Comparison of ENCODE assay signal across 22 cellular contexts in genomic region chr7:2714636-2715035, GRCh38. TPM values are rescaled to one million over a fixed set of nuclear protein-coding genes. Genes with fewer than 3 reads are reported as not detected.
DNase-seq lines count a peak whose midpoint lies in the region; ATAC-seq, FAIRE-seq and TF ChIP-seq lines count a peak whose summit lies in the region.
"Had no signal": no experiment of that assay in that cellular context is flagged by ENCODE, and none has a peak within 500 bp of the region (broad histone marks: within the 10 kb centered on the region; RNA-seq: fewer than 3 reads in every experiment).

No MANE protein-coding gene starts in this region.

- H3K36me3 Mint-ChIP-seq in IgD-negative memory B cell, result no peaks in the 10 kb centered on the region
- H3K36me3 Mint-ChIP-seq in stimulated activated naive B cell treated with anti-CD40 and anti-IgM and Interleukin-4, amounts not matched to agents 10 μg/mL and 1 μg/mL and 100 μg/mL, for 72 hours, result peaks cover 26 to 53% of the 10 kb centered on the region in 2 donors

- H3K27ac ChIP-seq in cardiac muscle cell (peak overlapping the region; percentile 95), heart right ventricle (no peak overlapping the region)
- H3K27ac ChIP-seq: SJCRH30, skin epidermis, tibial artery had no signal

- peaks cover 80% of the 10 kb centered on the region for H3K4me1 ChIP-seq in cardiac muscle cell (ENCODE audit: low read depth)
- H3K4me1 ChIP-seq in heart right ventricle, result peaks cover 7 to 64% (median 49%) of the 10 kb centered on the region in 9 donors
- H3K4me1 ChIP-seq: Caco-2 had no signal

- peak overlapping the region in 2 of 3 donors; percentile 91 to 96 for H3K27ac Mint-ChIP-seq in IgD-negative memory B cell
- peak overlapping the region; percentile 68 for H3K27ac Mint-ChIP-seq in stimulated activated naive B cell treated with anti-CD40 and anti-IgM and Interleukin-4, amounts not matched to agents 10 μg/mL and 1 μg/mL and 100 μg/mL, for 72 hours

- peak; percentile 28 for FAIRE-seq in bronchial epithelial cell (lab: Jason Lieb, UNC)

- H3K27me3 ChIP-seq in cardiac muscle cell, result no peaks in the 10 kb centered on the region
- no peaks in the 10 kb centered on the region for H3K27me3 ChIP-seq in heart right ventricle
- no peaks in the 10 kb centered on the region for H3K27me3 ChIP-seq in bronchial epithelial cell (ENCODE audit: control insufficient read depth, insufficient read depth, low read length)
- H3K27me3 ChIP-seq: SJCRH30, tibial artery had no signal

- no peaks in the 10 kb centered on the region for H3K9me3 Mint-ChIP-seq in IgD-negative memory B cell
- H3K9me3 Mint-ChIP-seq in stimulated activated naive B cell treated with anti-CD40 and anti-IgM and Interleukin-4, amounts not matched to agents 10 μg/mL and 1 μg/mL and 100 μg/mL, for 72 hours, result peaks cover 0 to 2% of the 10 kb centered on the region in 2 donors

- intact Hi-C loops in heart right ventricle (cut with DNase I), result loop anchor here in 1 of 10 donors (5.0 kb wide), 1 partner anchor 1048 kb away; no protein-coding TSS in a partner anchor

- no peak overlapping the region for H3K4me3 ChIP-seq in cardiac muscle cell
- no peak overlapping the region for H3K4me3 ChIP-seq in heart right ventricle
- H3K4me3 ChIP-seq in bronchial epithelial cell (ENCODE audit: low read depth, low read length), result no peak overlapping the region
- H3K4me3 ChIP-seq: SJCRH30, skin epidermis, tibial artery had no signal

- no peaks in the 10 kb centered on the region for H3K9me3 ChIP-seq in cardiac muscle cell (ENCODE audit: low read depth)
- peaks cover 0 to 6% (median 0%) of the 10 kb centered on the region in 11 donors for H3K9me3 ChIP-seq in heart right ventricle
- H3K9me3 ChIP-seq: Caco-2, SJCRH30, tibial artery had no signal

- peaks cover 34 to 65% (median 49%) of the 10 kb centered on the region in 3 donors for H3K4me1 Mint-ChIP-seq in IgD-negative memory B cell
- peaks cover 65 to 81% of the 10 kb centered on the region in 2 donors for H3K4me1 Mint-ChIP-seq in stimulated activated naive B cell treated with anti-CD40 and anti-IgM and Interleukin-4, amounts not matched to agents 10 μg/mL and 1 μg/mL and 100 μg/mL, for 72 hours

- DNase-seq in cardiac muscle cell (ENCODE audit: low read depth in 1 of 2, low spot score in 1 of 2) (no peak), heart right ventricle (no peak), bronchial epithelial cell (ENCODE audit: low read depth) (no peak), globus pallidus (ENCODE audit: low spot score) (no peak), HCEC 1CT (no peak)
- no peak for DNase-seq in stimulated activated naive B cell treated with anti-CD40 and anti-IgM and Interleukin-4, amounts not matched to agents 10 μg/mL and 1 μg/mL and 100 μg/mL, for 72 hours
- DNase-seq: activated CD4-positive, CD25-positive, alpha-beta regulatory T cell; activated effector memory CD4-positive, alpha-beta T cell treated with anti-CD3 and anti-CD28 coated beads, Interleukin-2, amount 50 U/mL, for 16 hours; Caco-2; cerebellar nuclear complex; midbrain; NCI-H1436; NCI-H2171 treated with DMSO at 0.1 percent for 48 hours; NCI-H524 treated with DMSO at 0.1 percent for 48 hours; SJCRH30; stimulated activated CD4-positive, alpha-beta T cell treated with anti-CD3 and anti-CD28 coated beads, Interleukin-2, amount 100 ng/mL, for 24 hours; tibial artery had no signal

- no peaks in the 10 kb centered on the region for H3K27me3 Mint-ChIP-seq in IgD-negative memory B cell
- H3K27me3 Mint-ChIP-seq in stimulated activated naive B cell treated with anti-CD40 and anti-IgM and Interleukin-4, amounts not matched to agents 10 μg/mL and 1 μg/mL and 100 μg/mL, for 72 hours, result no peaks in the 10 kb centered on the region

- ATAC-seq in heart right ventricle, result no peak
- ATAC-seq in stimulated activated naive B cell treated with anti-CD40 and anti-IgM and Interleukin-4, amounts not matched to agents 10 μg/mL and 1 μg/mL and 100 μg/mL, for 72 hours (replicated peaks), result no peak
- ATAC-seq: left lobe of liver, Panc1 had no signal

- WGBS in heart right ventricle, 2 donors, result 86 to 87% methylated on average over 9 of the region's 9 CpGs

- H3K36me3 ChIP-seq in cardiac muscle cell, result no peaks in the 10 kb centered on the region
- peaks cover 0 to 21% (median 0%) of the 10 kb centered on the region in 9 donors for H3K36me3 ChIP-seq in heart right ventricle
- H3K36me3 ChIP-seq in bronchial epithelial cell (ENCODE audit: control insufficient read depth, insufficient read depth, low read length), result no peaks in the 10 kb centered on the region
- H3K36me3 ChIP-seq: SJCRH30 had no signal

- TF ChIP-seq CTCF in cardiac muscle cell (IDR thresholded peaks at IDR 0.05; ENCODE audit: low read depth, low read length) (no peak), heart right ventricle (IDR thresholded peaks at IDR 0.05) (no peak), bronchial epithelial cell (IDR thresholded peaks at IDR 0.05; ENCODE audit: insufficient read depth, low read length, severe bottlenecking) (no peak)

- peak overlapping the region in 3 of 4 donors; percentile 41 to 77 (median 55) for H3K4me3 Mint-ChIP-seq in IgD-negative memory B cell
- H3K4me3 Mint-ChIP-seq in stimulated activated naive B cell treated with anti-CD40 and anti-IgM and Interleukin-4, amounts not matched to agents 10 μg/mL and 1 μg/mL and 100 μg/mL, for 72 hours, result no peak overlapping the region

RNA-seq across cellular contexts. Expression of gene AMZ1, which starts 26.6 kb away (rescaled TPM):
- total RNA-seq in cardiac muscle cell (0.80 and 1.1 TPM in 2 replicates), heart right ventricle (under 1 TPM in 6 of 10 donors, not detected in 4; 0.04 to 0.11 (median 0.07) TPM), bronchial epithelial cell (not detected in 2 replicates)
- polyA plus RNA-seq in cardiac muscle cell (1.6 and 1.7 TPM in 2 replicates), heart right ventricle (under 1 TPM; 0.04 to 0.07 TPM), IgD-negative memory B cell (1.9 TPM)
- total RNA-seq: pulmonary artery endothelial cell had no signal

Comparison
In these comparisons a context has a peak if more than half of its experiments do, and no peak if none do; other contexts are left out.
1. H3K4me3 Mint-ChIP-seq: peak in IgD-negative memory B cell (3 of 4); none in stimulated activated naive B cell treated with anti-CD40 and anti-IgM and Interleukin-4, amounts not matched to agents 10 μg/mL and 1 μg/mL and 100 μg/mL, for 72 hours (0 of 2).